In the genomic region with DNA sequence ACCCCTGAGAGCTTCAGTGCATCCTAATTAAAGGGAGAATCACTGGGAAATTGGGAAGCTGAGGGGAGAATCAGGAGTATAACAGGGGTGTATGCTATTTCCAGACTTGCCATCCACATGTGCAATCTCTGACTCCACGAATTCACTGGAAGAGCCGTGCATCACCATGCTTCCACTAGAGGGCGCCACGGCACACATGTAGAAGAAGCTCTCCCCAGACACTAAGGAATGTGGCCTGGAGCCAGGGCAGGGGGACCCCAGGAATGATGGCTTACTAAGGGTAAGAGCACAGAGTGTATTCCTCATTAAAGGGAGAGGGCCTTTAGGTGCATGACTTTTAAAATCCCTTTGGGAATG, we compare ENCODE assay signal across 8 cellular contexts.
DNase-seq lines count a peak whose midpoint lies in the region; ATAC-seq and TF ChIP-seq lines count a peak whose summit lies in the region.

No MANE protein-coding gene starts in this region.

- H3K9ac ChIP-seq in KMS-11: no peak overlapping the region
- no peak overlapping the region for H3K9ac ChIP-seq in SK-N-MC (ENCODE audit: insufficient read length)

- H3K79me2 ChIP-seq in KMS-11 (ENCODE audit: insufficient read depth, low read depth): no peaks in the 10 kb centered on the region

- peak; percentile 78 for TF ChIP-seq CTCF in KMS-11 (conservative IDR thresholded peaks at IDR 0.05; ENCODE audit: low read depth, low read length)

- no peak overlapping the region for H3K4me2 ChIP-seq in KMS-11

- H3K4me3 ChIP-seq in KMS-11 (IDR thresholded peaks at IDR 0.05; ENCODE audit: insufficient read depth, low read depth, low read length) (no peak overlapping the region), SK-N-MC (no peak overlapping the region), skeletal muscle cell (ENCODE audit: low read depth, low read length) (no peak overlapping the region)

- ATAC-seq in GM21717 (IDR thresholded peaks at IDR 0.05; ENCODE audit: unreplicated experiment) (no peak), HG02623 (IDR thresholded peaks at IDR 0.05; ENCODE audit: unreplicated experiment) (no peak)

- H4K20me1 ChIP-seq in KMS-11 (ENCODE audit: insufficient read depth): no peaks in the 10 kb centered on the region

- H3K36me3 ChIP-seq in KMS-11 (ENCODE audit: insufficient read depth) (no peaks in the 10 kb centered on the region), SK-N-MC (ENCODE audit: insufficient read depth, low read length) (no peaks in the 10 kb centered on the region)

- no peaks in the 10 kb centered on the region for H3K27me3 ChIP-seq in KMS-11 (ENCODE audit: insufficient read depth, low read depth)

- no peak overlapping the region for H3K27ac ChIP-seq in KMS-11
- H3K27ac ChIP-seq in SK-N-MC: no peak overlapping the region

- no peaks in the 10 kb centered on the region for H3K4me1 ChIP-seq in KMS-11 (ENCODE audit: low read depth, poor library complexity, severe bottlenecking)

- DNase-seq in EL (peak; percentile 74), SK-N-MC (ENCODE audit: low read depth, low spot score) (peak; percentile 62), amniotic stem cell (lab: John Stamatoyannopoulos, UW) (peak; percentile 45), hepatic stellate cell (ENCODE audit: low spot score) (peak; percentile 52), skeletal muscle cell (ENCODE audit: low read depth) (peak; percentile 30)

- no peaks in the 10 kb centered on the region for H3K9me3 ChIP-seq in SK-N-MC (ENCODE audit: low read depth, low read length)

- H2AFZ ChIP-seq in KMS-11 (ENCODE audit: low read depth): no peak overlapping the region
